In the genomic region with DNA sequence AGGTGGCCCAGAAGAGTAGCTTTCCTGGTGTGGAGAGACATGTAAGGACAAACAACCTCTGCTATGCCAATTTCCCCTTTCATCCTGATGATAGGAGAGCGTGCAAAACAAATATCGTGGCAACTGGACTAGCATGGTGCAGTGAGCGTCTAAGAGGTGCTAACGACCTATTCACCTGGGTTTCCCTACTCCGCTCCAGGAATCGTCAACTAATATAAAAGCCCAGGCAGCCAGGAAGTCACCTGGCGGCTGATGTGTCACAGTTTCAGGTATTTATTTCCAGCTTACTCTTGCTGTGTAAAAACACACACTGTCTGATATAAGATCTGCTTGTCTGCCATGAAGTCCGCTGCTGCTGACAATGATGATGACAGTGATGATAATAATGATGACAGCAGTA, we compare ENCODE assay signal across 25 cellular contexts. TPM values are rescaled to one million over a fixed set of nuclear protein-coding genes. Genes with fewer than 3 reads are reported as not detected.
DNase-seq lines count a peak whose midpoint lies in the region; ATAC-seq, FAIRE-seq and TF ChIP-seq lines count a peak whose summit lies in the region.
"Had no signal": no experiment of that assay in that cellular context is flagged by ENCODE, and none has a peak within 500 bp of the region (broad histone marks: within the 10 kb centered on the region; RNA-seq: fewer than 3 reads in every experiment).

No MANE protein-coding gene starts in this region.

- POLR2A ChIA-PET in K562 (lab: Yijun Ruan, JAX) = interaction anchor here (0.6 to 1.2 kb wide), 3 partner anchors 10 to 323 kb away, joined by 3 read pairs; no protein-coding TSS in a partner anchor

- BruUV-seq in K562 (replicated peaks; lab: Mats Ljungman, UMichigan) = no TSS peak

- CTCF ChIA-PET in K562 (lab: Yijun Ruan, JAX; ENCODE audit: low intra/inter-chr PET ratio) = no interaction called here

- no peaks in the 10 kb centered on the region for H3K79me2 ChIP-seq in K562 (ENCODE audit: control insufficient read depth, insufficient read depth, low read length)

- intact Hi-C loops in K562 (cut with micrococcal nuclease) = no loop called here

- 58% methylated on average over 8 of the region's 8 CpGs for WGBS in K562 (ENCODE audit: insufficient coverage, low coverage, missing lambda C conversion rate)

- no peak overlapping the region for H2AFZ ChIP-seq in K562 (ENCODE audit: low read depth, low read length)

- no peaks in the 10 kb centered on the region for H3K9me3 Mint-ChIP-seq in neural crest cell
- no peaks in the 10 kb centered on the region for H3K9me3 Mint-ChIP-seq in T-helper 2 cell treated with Interferon-gamma antibody and Interleukin-4, amounts not matched to agents 5 μg/mL and 100 μg/mL, for 36 hours
- H3K9me3 Mint-ChIP-seq: activated CD4-positive, alpha-beta memory T cell treated with anti-CD3 and anti-CD28 coated beads for 36 hours; activated naive CD8-positive, alpha-beta T cell treated with anti-CD3 and anti-CD28 coated beads, Interleukin-2, amount 10 ng/mL, durations not matched to agents 7 days and 5 days; activated T-cell treated with anti-CD3 and anti-CD28 coated beads, Interleukin-2, amount 50 U/mL, for 24 hours had no signal

- H3K27ac Mint-ChIP-seq in neural crest cell (ENCODE audit: unreplicated experiment) = no peak overlapping the region
- H3K27ac Mint-ChIP-seq in T-helper 2 cell treated with Interferon-gamma antibody and Interleukin-4, amounts not matched to agents 5 μg/mL and 100 μg/mL, for 36 hours = no peak overlapping the region
- H3K27ac Mint-ChIP-seq: activated CD4-positive, alpha-beta memory T cell treated with anti-CD3 and anti-CD28 coated beads for 36 hours; activated naive CD8-positive, alpha-beta T cell treated with anti-CD3 and anti-CD28 coated beads, Interleukin-2, amount 10 ng/mL, durations not matched to agents 7 days and 5 days; activated T-cell treated with anti-CD3 and anti-CD28 coated beads, Interleukin-2, amount 50 U/mL, for 24 hours had no signal

- TF ChIP-seq RAD21 in K562 (CRISPR knock-in tag; conservative IDR thresholded peaks at IDR 0.05 in 1 of 2, IDR thresholded peaks at IDR 0.05 in 1 of 2) = no peak

- H3K4me3 ChIP-seq in HUES48 (ENCODE audit: low read depth, low read length) = peak overlapping the region; percentile 57
- H3K4me3 ChIP-seq in K562 = no peak overlapping the region
- H3K4me3 ChIP-seq: breast epithelium, heart left ventricle, MG63, pancreas had no signal

- H3K9me3 ChIP-seq in HUES48 (ENCODE audit: control insufficient read depth, insufficient read depth, low read length) = no peaks in the 10 kb centered on the region
- no peaks in the 10 kb centered on the region for H3K9me3 ChIP-seq in K562 (replicated peaks; ENCODE audit: control insufficient read depth, insufficient read depth, low read depth, low read length)
- H3K9me3 ChIP-seq: breast epithelium, heart left ventricle, MG63, pancreas had no signal

- TF ChIP-seq CTCF in K562 (IDR thresholded peaks at IDR 0.05 in 2 of 3, conservative IDR thresholded peaks at IDR 0.05 in 1 of 3; ENCODE audit: insufficient read depth in 2 of 3, low read depth in 1 of 3, low read length in 3 of 3) (no peak), neural crest cell (conservative IDR thresholded peaks at IDR 0.05) (no peak)

- peak overlapping the region; percentile 58 for H3K4me3 Mint-ChIP-seq in neural crest cell
- no peak overlapping the region for H3K4me3 Mint-ChIP-seq in T-helper 2 cell treated with Interferon-gamma antibody and Interleukin-4, amounts not matched to agents 5 μg/mL and 100 μg/mL, for 36 hours
- H3K4me3 Mint-ChIP-seq: activated CD4-positive, alpha-beta memory T cell treated with anti-CD3 and anti-CD28 coated beads for 36 hours; activated naive CD8-positive, alpha-beta T cell treated with anti-CD3 and anti-CD28 coated beads, Interleukin-2, amount 10 ng/mL, durations not matched to agents 7 days and 5 days; activated T-cell treated with anti-CD3 and anti-CD28 coated beads, Interleukin-2, amount 50 U/mL, for 24 hours had no signal

- H3K27me3 ChIP-seq in HUES48 (ENCODE audit: control insufficient read depth, insufficient read depth, low read length) = no peaks in the 10 kb centered on the region
- H3K27me3 ChIP-seq in K562 (ENCODE audit: control insufficient read depth in 2 of 2, insufficient read depth in 2 of 2, low read length in 2 of 2) = peaks cover 0 to 14% of the 10 kb centered on the region in 2 experiments; a peak in 1 of 5 replicates
- H3K27me3 ChIP-seq: breast epithelium, heart left ventricle, MG63, pancreas had no signal

- H3K4me2 ChIP-seq in K562 (ENCODE audit: insufficient read depth, low read length) = no peak overlapping the region

- TF ChIP-seq EP300 in K562 (IDR thresholded peaks at IDR 0.05; ENCODE audit: low read length) = no peak

- no peak for ATAC-seq in K562
- ATAC-seq: HCT116, heart left ventricle had no signal

- peaks cover 47% of the 10 kb centered on the region for H3K4me1 Mint-ChIP-seq in neural crest cell
- no peaks in the 10 kb centered on the region for H3K4me1 Mint-ChIP-seq in T-helper 2 cell treated with Interferon-gamma antibody and Interleukin-4, amounts not matched to agents 5 μg/mL and 100 μg/mL, for 36 hours (ENCODE audit: low read depth)
- H3K4me1 Mint-ChIP-seq: activated naive CD8-positive, alpha-beta T cell treated with anti-CD3 and anti-CD28 coated beads, Interleukin-2, amount 10 ng/mL, durations not matched to agents 7 days and 5 days had no signal

- peak overlapping the region; percentile 99 for H3K27ac ChIP-seq in HUES48 (ENCODE audit: low read depth, low read length)
- no peak overlapping the region for H3K27ac ChIP-seq in K562 (ENCODE audit: extremely low read depth, low read depth, low read length)
- H3K27ac ChIP-seq: breast epithelium, heart left ventricle, pancreas had no signal

- H3K36me3 ChIP-seq in HUES48 (ENCODE audit: control insufficient read depth, insufficient read depth, low read length) (peaks cover 59% of the 10 kb centered on the region), K562 (ENCODE audit: control insufficient read depth, insufficient read depth, low read length) (no peaks in the 10 kb centered on the region)
- H3K36me3 ChIP-seq: breast epithelium, MG63 had no signal

- in situ Hi-C loops in K562 (cut with MboI) = no loop called here

- no peak for TF ChIP-seq POLR2A in K562 (conservative IDR thresholded peaks at IDR 0.05)

- no peak for FAIRE-seq in K562 (lab: Jason Lieb, UNC)
- FAIRE-seq: HTR-8/SVneo, pancreas, RCC 7860 had no signal

- H3K27me3 Mint-ChIP-seq in neural crest cell (ENCODE audit: low read depth) = no peaks in the 10 kb centered on the region
- H3K27me3 Mint-ChIP-seq in T-helper 2 cell treated with Interferon-gamma antibody and Interleukin-4, amounts not matched to agents 5 μg/mL and 100 μg/mL, for 36 hours (ENCODE audit: low read depth) = no peaks in the 10 kb centered on the region
- H3K27me3 Mint-ChIP-seq: activated CD4-positive, alpha-beta memory T cell treated with anti-CD3 and anti-CD28 coated beads for 36 hours; activated naive CD8-positive, alpha-beta T cell treated with anti-CD3 and anti-CD28 coated beads, Interleukin-2, amount 10 ng/mL, durations not matched to agents 7 days and 5 days; activated T-cell treated with anti-CD3 and anti-CD28 coated beads, Interleukin-2, amount 50 U/mL, for 24 hours had no signal

- no peaks in the 10 kb centered on the region for H3K9me1 ChIP-seq in K562 (ENCODE audit: control insufficient read depth, insufficient read depth, low read length)

- H3K4me1 ChIP-seq in HUES48 (ENCODE audit: control insufficient read depth, insufficient read depth, low read length) (peaks cover 58% of the 10 kb centered on the region), K562 (replicated peaks in 1 of 2; ENCODE audit: control insufficient read depth in 2 of 2, insufficient read depth in 2 of 2, low read length in 2 of 2) (peaks cover under 1 to 6% of the 10 kb centered on the region in 2 experiments; a peak in 3 of 5 replicates)
- H3K4me1 ChIP-seq: breast epithelium, heart left ventricle, pancreas had no signal

- peak overlapping the region; percentile 88; the same call in 1 of the 2 replicates for H3K9ac ChIP-seq in HUES48 (ENCODE audit: low read depth, low read length)
- H3K9ac ChIP-seq in K562 (ENCODE audit: insufficient read depth in 1 of 2, low read depth in 2 of 2, low read length in 2 of 2) = no peak overlapping the region

- peaks cover 5% of the 10 kb centered on the region for H3K36me3 Mint-ChIP-seq in neural crest cell (ENCODE audit: low read depth)
- peaks cover 20% of the 10 kb centered on the region for H3K36me3 Mint-ChIP-seq in T-helper 2 cell treated with Interferon-gamma antibody and Interleukin-4, amounts not matched to agents 5 μg/mL and 100 μg/mL, for 36 hours (ENCODE audit: low read depth)
- H3K36me3 Mint-ChIP-seq: activated naive CD8-positive, alpha-beta T cell treated with anti-CD3 and anti-CD28 coated beads, Interleukin-2, amount 10 ng/mL, durations not matched to agents 7 days and 5 days had no signal

- peak; percentile 89 for DNase-seq in NCI-H2107 treated with DMSO at 0.1 percent for 48 hours (lab: John Stamatoyannopoulos, UW; ENCODE audit: unreplicated experiment)
- no peak for DNase-seq in K562 (ENCODE audit: extremely low read depth in 1 of 4, low spot score in 3 of 4)
- no peak for DNase-seq in neural crest cell (ENCODE audit: low read depth, low spot score)
- DNase-seq in stimulated activated CD4-positive, alpha-beta T cell treated with anti-CD3 and anti-CD28 coated beads, Interleukin-15, amount 100 ng/mL, for 24 hours = no peak
- no peak for DNase-seq in retina
- no peak for DNase-seq in cerebellar nuclear complex (lab: John Stamatoyannopoulos, UW)
- no peak for DNase-seq in T-helper 2 cell treated with Interferon-gamma antibody and Interleukin-4, amounts not matched to agents 5 μg/mL and 100 μg/mL, for 36 hours (ENCODE audit: low spot score)
- DNase-seq: activated CD4-positive, alpha-beta memory T cell treated with anti-CD3 and anti-CD28 coated beads for 36 hours; activated naive CD8-positive, alpha-beta T cell treated with anti-CD3 and anti-CD28 coated beads, Interleukin-2, amount 10 ng/mL, durations not matched to agents 7 days and 5 days; activated T-cell treated with anti-CD3 and anti-CD28 coated beads, Interleukin-2, amount 50 U/mL, for 24 hours; Calu3; effector CD8-positive, alpha-beta T cell; heart left ventricle; MG63; NCI-H524 treated with DMSO at 0.1 percent for 48 hours; pancreas; stimulated activated CD4-positive, alpha-beta T cell treated with anti-CD3 and anti-CD28 coated beads, Interleukin-4, amount 100 ng/mL, for 4 hours had no signal

- no peaks in the 10 kb centered on the region for H4K20me1 ChIP-seq in K562 (replicated peaks; ENCODE audit: control insufficient read depth, insufficient read depth, low read length)

RNA-seq across cellular contexts. Expression of gene EFCAB10, which starts 56.5 kb away (rescaled TPM):
- total RNA-seq in K562 (2011; cell fraction: chromatin; rRNA removed; ENCODE audit: low replicate concordance) = 2.1 and 9.3 TPM in 2 replicates
- 1.5 and 2.9 TPM in 2 replicates for total RNA-seq in K562 (2011; cell fraction: nucleolus; rRNA removed)
- 3.2 and 6.1 TPM in 2 replicates for total RNA-seq in K562 (2011; cell fraction: nucleoplasm; rRNA removed)
- total RNA-seq in K562 (2014; rRNA removed) (9.6 and 12.2 TPM in 2 replicates), K562 (2014; rRNA removed; fragmentation: Illumina TruSeq; extraction: Trizol) (19.9 and 20.6 TPM in 2 replicates), K562 (2015; rRNA removed; fragmentation: Illumina TruSeq; extraction: Trizol) (11.3 and 13.1 TPM in 2 replicates), K562 (2021) (17.3 and 19.7 TPM in 2 replicates), neural crest cell (0.27 and 0.70 TPM in 2 replicates)
- polyA plus RNA-seq in K562 (2011; rRNA removed) (5.0 and 6.4 TPM in 2 replicates), K562 (2014; fragmentation: Illumina TruSeq; extraction: Trizol) (15.2 and 21.1 TPM in 2 replicates), K562 (2014; fragmentation: Nextera tagmentation; extraction: Ambion mirVana) (10 to 100 TPM; 16.8 to 21.4 TPM), K562 (2014; rRNA removed) (15.4 and 22.5 TPM in 2 replicates)
- polyA plus RNA-seq in K562 (2011; cell fraction: cytosol; rRNA removed) = 0.69 and 1.9 TPM in 2 replicates
- polyA plus RNA-seq in K562 (2011; cell fraction: nucleus; rRNA removed) = 1.5 and 1.7 TPM in 2 replicates
- polyA plus RNA-seq in K562 (2012) = 12.2 and 13.3 TPM in 2 replicates
- polyA minus RNA-seq in K562 (2011; rRNA and poly(A)+ RNA removed) = 4.0 and 4.2 TPM in 2 replicates
- polyA minus RNA-seq in K562 (2011; cell fraction: cytosol; rRNA and poly(A)+ RNA removed) = 1.8 and 2.5 TPM in 2 replicates
- polyA minus RNA-seq in K562 (2011; cell fraction: nucleus; rRNA and poly(A)+ RNA removed) = 0.27 and 1.00 TPM in 2 replicates
- total RNA-seq: activated CD4-positive, alpha-beta memory T cell treated with anti-CD3 and anti-CD28 coated beads for 36 hours; activated naive CD8-positive, alpha-beta T cell treated with anti-CD3 and anti-CD28 coated beads, Interleukin-2, amount 10 ng/mL, durations not matched to agents 7 days and 5 days; breast epithelium; Calu3; fibroblast of lung; heart left ventricle; mucosa of gallbladder; pancreas; skeletal muscle tissue had no signal
- polyA plus RNA-seq: fibroblast of lung, heart left ventricle had no signal
